ENCODE assay signal across 19 cellular contexts in genomic region chr3:145785650-145786049, GRCh38.
A peak's percentile ranks its signal among the peaks of the same experiment; 100 is the strongest.
DNase-seq lines count a peak whose midpoint lies in the region; ATAC-seq, FAIRE-seq and TF ChIP-seq lines count a peak whose summit lies in the region.
"Had no signal": no experiment of that assay in that cellular context is flagged by ENCODE, and none has a peak within 500 bp of the region (broad histone marks: within the 10 kb centered on the region; RNA-seq: fewer than 3 reads in every experiment).

No MANE protein-coding gene starts in this region.

- POLR2A ChIA-PET in IMR-90 (lab: Charles Lee; ENCODE audit: unreplicated experiment) = no interaction called here

- in situ Hi-C loops in IMR-90 (cut with MboI; ENCODE audit: low sequenced_read_pairs) = no loop called here

- no TSS peak for BruUV-seq in IMR-90 (replicated peaks; lab: Mats Ljungman, UMichigan)

- no peak overlapping the region for H3K4me2 ChIP-seq in IMR-90 (ENCODE audit: low read depth, low read length)

- no peak overlapping the region for H3K4me3 ChIP-seq in IMR-90 (ENCODE audit: insufficient read depth, low read depth, low read length)
- no peak overlapping the region for H3K4me3 ChIP-seq in choroid plexus epithelial cell (ENCODE audit: low read depth, low read length)
- H3K4me3 ChIP-seq: GM12878 had no signal

- no peaks in the 10 kb centered on the region for H3K9me1 ChIP-seq in IMR-90 (ENCODE audit: insufficient read depth, low read length)

- no peak overlapping the region for H3K18ac ChIP-seq in IMR-90 (ENCODE audit: low read depth, low read length)

- H2AFZ ChIP-seq in IMR-90 (replicated peaks; ENCODE audit: low read length, poor library complexity) = no peak overlapping the region

- no peaks in the 10 kb centered on the region for H3K27me3 ChIP-seq in IMR-90 (ENCODE audit: control insufficient read depth, insufficient read depth, low read length)

- H2BK120ac ChIP-seq in IMR-90 (ENCODE audit: low read depth, low read length) = no peak overlapping the region

- intact Hi-C loops in IMR-90 (cut with micrococcal nuclease) = loop anchor here (10.0 kb wide), 1 partner anchor 809 kb away; no protein-coding TSS in a partner anchor

- H2BK15ac ChIP-seq in IMR-90 (ENCODE audit: low read depth, low read length) = no peak overlapping the region

- dilution Hi-C loops in IMR-90 (cut with HindIII; ENCODE audit: low sequenced_read_pairs, unreplicated experiment) = no loop called here

- no peak for TF ChIP-seq RAD21 in IMR-90 (IDR thresholded peaks at IDR 0.05; ENCODE audit: low read length)

- FAIRE-seq in D721Med (lab: Jason Lieb, UNC) = peak; percentile 38
- FAIRE-seq: GM12878 had no signal

- H3K79me1 ChIP-seq in IMR-90 (ENCODE audit: low read depth in 1 of 2, low read length in 2 of 2) = no peaks in the 10 kb centered on the region

- no peak overlapping the region for H3K56ac ChIP-seq in IMR-90 (ENCODE audit: extremely low read depth, insufficient read depth, low read length)

- CTCF ChIA-PET in IMR-90 (lab: Yijun Ruan, JAX) = no interaction called here

- H3K9ac ChIP-seq in IMR-90 (ENCODE audit: low read depth, low read length) = no peak overlapping the region

- no peak for DNase-seq in D721Med (ENCODE audit: insufficient read length, low spot score)
- no peak for DNase-seq in IMR-90
- peak; percentile 19 for DNase-seq in OCI-M1 (lab: John Stamatoyannopoulos, UW)
- DNase-seq in choroid plexus epithelial cell (ENCODE audit: low read depth) = peak; percentile 6
- no peak for DNase-seq in caudate nucleus (lab: John Stamatoyannopoulos, UW)
- no peak for DNase-seq in OCI-M2 (lab: John Stamatoyannopoulos, UW; ENCODE audit: unreplicated experiment)
- no peak for DNase-seq in hepatic stellate cell (ENCODE audit: low spot score)
- DNase-seq: C1 segment of cervical spinal cord; Caco-2; CD4-positive, alpha-beta memory T cell; DMS 273 treated with DMSO at 0.1 percent for 48 hours; DMS79; EL; GDM1; GOT3; H7; HCEC 1CT had no signal

- H2BK5ac ChIP-seq in IMR-90 (ENCODE audit: low read depth, low read length, poor library complexity, severe bottlenecking) = no peak overlapping the region

- TF ChIP-seq CTCF in D721Med (IDR thresholded peaks at IDR 0.05; ENCODE audit: insufficient read depth, missing control alignments) (no peak), IMR-90 (conservative IDR thresholded peaks at IDR 0.05; ENCODE audit: low read depth, low read length) (no peak), choroid plexus epithelial cell (conservative IDR thresholded peaks at IDR 0.05; ENCODE audit: low read depth, low read length) (no peak)

- TF ChIP-seq POLR2A in IMR-90 (IDR thresholded peaks at IDR 0.05; ENCODE audit: low read depth, low read length) = no peak

- no peaks in the 10 kb centered on the region for H3K4me1 ChIP-seq in IMR-90 (ENCODE audit: control insufficient read depth, insufficient read depth, low read length)

- H3K14ac ChIP-seq in IMR-90 (replicated peaks; ENCODE audit: low read depth, low read length) = no peak overlapping the region

- no peak overlapping the region for H3K23ac ChIP-seq in IMR-90 (ENCODE audit: low read depth, low read length)

- H3K4ac ChIP-seq in IMR-90 (ENCODE audit: low read depth, low read length) = no peak overlapping the region

- no peak overlapping the region for H4K8ac ChIP-seq in IMR-90 (ENCODE audit: low read depth in 2 of 2, low read length in 2 of 2)

- H4K5ac ChIP-seq in IMR-90 (ENCODE audit: low read depth, low read length) = no peak overlapping the region

- H2BK20ac ChIP-seq in IMR-90 (ENCODE audit: low read depth, low read length) = no peak overlapping the region

- no peak overlapping the region for H2AK5ac ChIP-seq in IMR-90 (ENCODE audit: low read depth, low read length)

- H4K91ac ChIP-seq in IMR-90 (ENCODE audit: insufficient read depth, low read depth, low read length) = no peak overlapping the region

- no peaks in the 10 kb centered on the region for H3K9me3 ChIP-seq in IMR-90 (ENCODE audit: control insufficient read depth, insufficient read depth, low read length)
- H3K9me3 ChIP-seq: Caco-2 had no signal

- no peak for ATAC-seq in IMR-90 (ENCODE audit: low read depth)
- ATAC-seq in GM19023 (IDR thresholded peaks at IDR 0.05; ENCODE audit: unreplicated experiment) = no peak
- ATAC-seq: GM12878 had no signal

- H4K20me1 ChIP-seq in IMR-90 (ENCODE audit: insufficient read depth, low read length) = no peaks in the 10 kb centered on the region

- H3K36me3 ChIP-seq in IMR-90 (ENCODE audit: control insufficient read depth, insufficient read depth, low read length) = no peaks in the 10 kb centered on the region

- H3K27ac ChIP-seq in IMR-90 (ENCODE audit: insufficient read depth, low read length) = no peak overlapping the region
- no peak overlapping the region for H3K27ac ChIP-seq in caudate nucleus (ENCODE audit: low read depth, low read length)

- H2AK9ac ChIP-seq in IMR-90 (replicated peaks; ENCODE audit: low read depth, low read length, poor library complexity) = no peak overlapping the region

TF ChIP-seq in IMR-90, 13 proteins besides CTCF, POLR2A, EP300 and RAD21:
- no peak for TF ChIP-seq ELK1 (IDR thresholded peaks at IDR 0.05; ENCODE audit: borderline replicate concordance, low read depth, low read length)
- TF ChIP-seq CEBPB (IDR thresholded peaks at IDR 0.05; ENCODE audit: low read depth, low read length) = peak; percentile 52

Comparison
In these comparisons a context has a peak if more than half of its experiments do, and no peak if none do; other contexts are left out.
1. DNase-seq: peak in OCI-M1 (single experiment) and choroid plexus epithelial cell (single experiment); none in D721Med (single experiment), IMR-90 (single experiment), caudate nucleus (0 of 61), OCI-M2 (single experiment) and hepatic stellate cell (single experiment).